16 cellular contexts compared by ENCODE assay signal in genomic region chr11:95132956-95133355, GRCh38. TPM values are rescaled to one million over a fixed set of nuclear protein-coding genes. Genes with fewer than 3 reads are reported as not detected.
DNase-seq lines count a peak whose midpoint lies in the region; ATAC-seq, FAIRE-seq and TF ChIP-seq lines count a peak whose summit lies in the region.
"Had no signal": no experiment of that assay in that cellular context is flagged by ENCODE, and none has a peak within 500 bp of the region (broad histone marks: within the 10 kb centered on the region; RNA-seq: fewer than 3 reads in every experiment).

No MANE protein-coding gene starts in this region.

- H3K27me3 Mint-ChIP-seq in osteocyte (ENCODE audit: unreplicated experiment): no peaks in the 10 kb centered on the region
- H3K27me3 Mint-ChIP-seq: activated CD4-positive, alpha-beta T cell treated with anti-CD3 and anti-CD28 coated beads, Interleukin-2, amount 10 ng/mL, durations not matched to agents 24 days and 14 days; brain had no signal

- H3K27me3 ChIP-seq in small intestine (ENCODE audit: control insufficient read depth in 2 of 2, insufficient read depth in 2 of 2, low read length in 2 of 2): no peaks in the 10 kb centered on the region

- DNase-seq in Daoy (ENCODE audit: low read depth): peak; percentile 35
- peak; percentile 56 for DNase-seq in NCI-H1105 (lab: John Stamatoyannopoulos, UW)
- DNase-seq in astrocyte of the hippocampus (ENCODE audit: low read depth, low spot score): peak; percentile 65
- no peak for DNase-seq in osteocyte (ENCODE audit: extremely low spot score, unreplicated experiment)
- DNase-seq in small intestine: no peak
- DNase-seq: activated CD4-positive, alpha-beta T cell treated with anti-CD3 and anti-CD28 coated beads, Interleukin-2, amount 10 ng/mL, durations not matched to agents 24 days and 14 days; activated naive CD4-positive, alpha-beta T cell treated with anti-CD3 and anti-CD28 coated beads, Interleukin-2, amount 50 U/mL, for 16 hours; IMR-90; NCI-H1092 treated with DMSO at 0.1 percent for 48 hours; NCI-H2171 treated with DMSO at 0.1 percent for 48 hours; T1000 had no signal

- no peak overlapping the region for H3K27ac ChIP-seq in small intestine (ENCODE audit: low read depth in 1 of 2, low read length in 1 of 2)

- TF ChIP-seq CTCF in osteocyte (IDR thresholded peaks at IDR 0.05): no peak

- H3K4me3 Mint-ChIP-seq in osteocyte (ENCODE audit: unreplicated experiment): no peak overlapping the region
- H3K4me3 Mint-ChIP-seq: activated CD4-positive, alpha-beta T cell treated with anti-CD3 and anti-CD28 coated beads, Interleukin-2, amount 10 ng/mL, durations not matched to agents 24 days and 14 days; brain; neural crest cell had no signal

- H3K9me3 ChIP-seq in small intestine (ENCODE audit: control insufficient read depth, low read depth): no peaks in the 10 kb centered on the region
- H3K9me3 ChIP-seq: HAP-1 had no signal

- H3K36me3 ChIP-seq in small intestine (ENCODE audit: control insufficient read depth in 2 of 2, insufficient read depth in 2 of 2, low read length in 2 of 2): peaks cover 0 to 8% of the 10 kb centered on the region in 2 donors
- H3K36me3 ChIP-seq: HAP-1 had no signal

- no peaks in the 10 kb centered on the region for H3K9me3 Mint-ChIP-seq in osteocyte (ENCODE audit: unreplicated experiment)
- H3K9me3 Mint-ChIP-seq: activated CD4-positive, alpha-beta T cell treated with anti-CD3 and anti-CD28 coated beads, Interleukin-2, amount 10 ng/mL, durations not matched to agents 24 days and 14 days; neural crest cell had no signal

- FAIRE-seq in small intestine (lab: Jason Lieb, UNC): no peak

- 43 to 54% (median 53%) methylated on average over 2 of the region's 2 CpGs for WGBS in small intestine, 3 donors

- H3K4me3 ChIP-seq in small intestine (ENCODE audit: low read depth in 1 of 2, low read length in 2 of 2): no peak overlapping the region
- H3K4me3 ChIP-seq: HAP-1 had no signal

- peak overlapping the region; percentile 47 for H3K27ac Mint-ChIP-seq in osteocyte (ENCODE audit: unreplicated experiment)
- H3K27ac Mint-ChIP-seq: activated CD4-positive, alpha-beta T cell treated with anti-CD3 and anti-CD28 coated beads, Interleukin-2, amount 10 ng/mL, durations not matched to agents 24 days and 14 days; brain had no signal

- H3K4me1 Mint-ChIP-seq in osteocyte (ENCODE audit: unreplicated experiment): peaks cover 30% of the 10 kb centered on the region
- H3K4me1 Mint-ChIP-seq: neural crest cell had no signal

- H3K36me3 Mint-ChIP-seq in osteocyte (ENCODE audit: unreplicated experiment): peaks cover 39% of the 10 kb centered on the region

- peaks cover 0 to 3% of the 10 kb centered on the region in 2 donors for H3K4me1 ChIP-seq in small intestine (ENCODE audit: control insufficient read depth in 2 of 2, insufficient read depth in 1 of 2, low read depth in 1 of 2, low read length in 1 of 2)
- H3K4me1 ChIP-seq: HAP-1 had no signal

- ATAC-seq in GM21447 (IDR thresholded peaks at IDR 0.05; ENCODE audit: unreplicated experiment) (no peak), HG02678 (IDR thresholded peaks at IDR 0.05; ENCODE audit: unreplicated experiment) (no peak)

RNA-seq across cellular contexts. Expression of gene ENDOD1, which starts 43.3 kb away (rescaled TPM):
- total RNA-seq in Daoy (2014; rRNA removed; shearing (Covaris generic)): 13.6 and 16.2 TPM in 2 replicates
- total RNA-seq in osteocyte: 91.6 and 98.0 TPM in 2 replicates
- polyA plus RNA-seq in small intestine: 10 to 100 TPM in 1 of 3 donors, 1 to 10 TPM in 2; 4.3 to 19.0 (median 5.4) TPM

Comparison
In these comparisons a context has a peak if more than half of its experiments do, and no peak if none do; other contexts are left out.
1. DNase-seq: peak in Daoy (single experiment), NCI-H1105 (single experiment) and astrocyte of the hippocampus (single experiment); none in osteocyte (single experiment) and small intestine (single experiment).